ENCODE assay signal across 19 cellular contexts in genomic region chr7:44155191-44156185, GRCh38. TPM values are rescaled to one million over a fixed set of nuclear protein-coding genes. Genes with fewer than 3 reads are reported as not detected.
A peak's percentile ranks its signal among the peaks of the same experiment; 100 is the strongest.
DNase-seq lines count a peak whose midpoint lies in the region; FAIRE-seq and TF ChIP-seq lines count a peak whose summit lies in the region.
"Had no signal": no experiment of that assay in that cellular context is flagged by ENCODE, and none has a peak within 500 bp of the region (broad histone marks: within the 10 kb centered on the region; RNA-seq: fewer than 3 reads in every experiment).

No MANE protein-coding gene starts in this region.

- no peak overlapping the region for H3K9ac ChIP-seq in mesenchymal stem cell (ENCODE audit: low read length)
- H3K9ac ChIP-seq: GM23248 had no signal

- H3K4me3 ChIP-seq in bronchial epithelial cell (ENCODE audit: low read depth, low read length), result no peak overlapping the region
- no peak overlapping the region for H3K4me3 ChIP-seq in mesenchymal stem cell (ENCODE audit: insufficient read depth in 1 of 2, low read depth in 1 of 2, low read length in 2 of 2)
- no peak overlapping the region for H3K4me3 ChIP-seq in small intestine (ENCODE audit: low read depth in 1 of 2, low read length in 2 of 2)
- no peak overlapping the region for H3K4me3 ChIP-seq in WERI-Rb-1 (ENCODE audit: low read depth, low read length)
- H3K4me3 ChIP-seq: GM23248, K562, PC-9 had no signal

- no peaks in the 10 kb centered on the region for H3K79me1 ChIP-seq in mesenchymal stem cell (replicated peaks; ENCODE audit: low read length, poor library complexity, severe bottlenecking)

- no peak overlapping the region for H4K8ac ChIP-seq in mesenchymal stem cell (ENCODE audit: low read length)

- H3K36me3 ChIP-seq in bronchial epithelial cell (ENCODE audit: control insufficient read depth, insufficient read depth, low read length), result no peaks in the 10 kb centered on the region
- H3K36me3 ChIP-seq in mesenchymal stem cell (ENCODE audit: control insufficient read depth in 1 of 2, insufficient read depth in 2 of 2, low read depth in 1 of 2, low read length in 2 of 2), result no peaks in the 10 kb centered on the region
- H3K36me3 ChIP-seq in small intestine (ENCODE audit: control insufficient read depth in 2 of 2, insufficient read depth in 2 of 2, low read length in 2 of 2), result no peaks in the 10 kb centered on the region
- no peaks in the 10 kb centered on the region for H3K36me3 ChIP-seq in WERI-Rb-1

- H3K14ac ChIP-seq in mesenchymal stem cell (ENCODE audit: low read length in 2 of 2), result no peak overlapping the region

- peaks cover 2% of the 10 kb centered on the region for H3K27me3 ChIP-seq in bronchial epithelial cell (ENCODE audit: control insufficient read depth, insufficient read depth, low read length)
- H3K27me3 ChIP-seq in mesenchymal stem cell (ENCODE audit: control insufficient read depth in 1 of 2, insufficient read depth in 1 of 2, low read length in 2 of 2), result peaks cover 0 to 24% of the 10 kb centered on the region in 2 experiments
- no peaks in the 10 kb centered on the region for H3K27me3 ChIP-seq in small intestine (ENCODE audit: control insufficient read depth in 2 of 2, insufficient read depth in 2 of 2, low read length in 2 of 2)
- H3K27me3 ChIP-seq in WERI-Rb-1 (ENCODE audit: insufficient read depth, low read depth, severe bottlenecking), result no peaks in the 10 kb centered on the region

- H3K36me3 Mint-ChIP-seq in activated naive CD4-positive, alpha-beta T cell treated with anti-CD3 and anti-CD28 coated beads, Interleukin-2, amount 10 ng/mL, durations not matched to agents 7 days and 5 days, result no peaks in the 10 kb centered on the region

- no peak overlapping the region for H3K27ac Mint-ChIP-seq in activated naive CD4-positive, alpha-beta T cell treated with anti-CD3 and anti-CD28 coated beads, Interleukin-2, amount 10 ng/mL, durations not matched to agents 7 days and 5 days

- no peak overlapping the region for H2BK5ac ChIP-seq in mesenchymal stem cell (ENCODE audit: low read depth, low read length, poor library complexity, severe bottlenecking)

- H2BK15ac ChIP-seq in mesenchymal stem cell (ENCODE audit: low read depth, poor library complexity, severe bottlenecking), result no peak overlapping the region

- FAIRE-seq in bronchial epithelial cell (lab: Jason Lieb, UNC) (peak; percentile 28), small intestine (lab: Jason Lieb, UNC) (no peak)
- FAIRE-seq: GM12892 had no signal

- H2BK12ac ChIP-seq in mesenchymal stem cell (ENCODE audit: low read length in 2 of 2), result no peak overlapping the region

- no peak for TF ChIP-seq CTCF in bronchial epithelial cell (IDR thresholded peaks at IDR 0.05; ENCODE audit: insufficient read depth, low read length, severe bottlenecking)
- no peak for TF ChIP-seq CTCF in WERI-Rb-1 (IDR thresholded peaks at IDR 0.05; ENCODE audit: low read depth, low read length)

- H3K9me3 ChIP-seq in mesenchymal stem cell (ENCODE audit: control insufficient read depth, low read length), result no peaks in the 10 kb centered on the region
- no peaks in the 10 kb centered on the region for H3K9me3 ChIP-seq in small intestine (ENCODE audit: control insufficient read depth, low read depth)
- H3K9me3 ChIP-seq in WERI-Rb-1 (ENCODE audit: severe bottlenecking), result no peaks in the 10 kb centered on the region
- H3K9me3 ChIP-seq: Caco-2 had no signal

- H2AFZ ChIP-seq in mesenchymal stem cell (ENCODE audit: low read depth, low read length), result no peak overlapping the region
- H2AFZ ChIP-seq: GM23248, PC-9 had no signal

- peaks cover 11% of the 10 kb centered on the region for H3K4me1 ChIP-seq in mesenchymal stem cell (ENCODE audit: control insufficient read depth, insufficient read depth, low read depth, low read length)
- peaks cover 0 to 2% of the 10 kb centered on the region in 2 donors for H3K4me1 ChIP-seq in small intestine (ENCODE audit: control insufficient read depth in 2 of 2, insufficient read depth in 1 of 2, low read depth in 1 of 2, low read length in 1 of 2)
- H3K4me1 ChIP-seq: Caco-2 had no signal

- H3K4ac ChIP-seq in mesenchymal stem cell (ENCODE audit: low read depth in 1 of 2, low read length in 2 of 2), result no peak overlapping the region

- H3K18ac ChIP-seq in mesenchymal stem cell (ENCODE audit: low read depth in 1 of 2, low read length in 2 of 2), result no peak overlapping the region

- peak overlapping the region; percentile 43 for H4K91ac ChIP-seq in mesenchymal stem cell (ENCODE audit: low read length)

- peaks cover 12% of the 10 kb centered on the region for H3K27me3 Mint-ChIP-seq in activated naive CD4-positive, alpha-beta T cell treated with anti-CD3 and anti-CD28 coated beads, Interleukin-2, amount 10 ng/mL, durations not matched to agents 7 days and 5 days

- H3K9me3 Mint-ChIP-seq in activated naive CD4-positive, alpha-beta T cell treated with anti-CD3 and anti-CD28 coated beads, Interleukin-2, amount 10 ng/mL, durations not matched to agents 7 days and 5 days, result no peaks in the 10 kb centered on the region

- no peak overlapping the region for H2AK5ac ChIP-seq in mesenchymal stem cell (ENCODE audit: low read length, severe bottlenecking)

- no peak overlapping the region for H3K23ac ChIP-seq in mesenchymal stem cell (ENCODE audit: low read length in 2 of 2)

- no peak overlapping the region for H3K4me3 Mint-ChIP-seq in activated naive CD4-positive, alpha-beta T cell treated with anti-CD3 and anti-CD28 coated beads, Interleukin-2, amount 10 ng/mL, durations not matched to agents 7 days and 5 days

- H3K4me2 ChIP-seq in mesenchymal stem cell (ENCODE audit: low read length, poor library complexity, severe bottlenecking), result no peak overlapping the region
- H3K4me2 ChIP-seq: PC-9 had no signal

- CTCF ChIA-PET in activated naive CD4-positive, alpha-beta T cell treated with anti-CD3 and anti-CD28 coated beads, Interleukin-2, amount 10 ng/mL, durations not matched to agents 7 days and 5 days (lab: Charles Lee), result interaction anchor here (1.2 kb wide), 1 partner anchor 14 kb away, joined by 3 read pairs; no protein-coding TSS in a partner anchor

- H3K27ac ChIP-seq in mesenchymal stem cell (ENCODE audit: low read length, poor library complexity, severe bottlenecking), result no peak overlapping the region
- H3K27ac ChIP-seq in small intestine (ENCODE audit: low read depth in 1 of 2, low read length in 1 of 2), result no peak overlapping the region
- H3K27ac ChIP-seq in WERI-Rb-1, result no peak overlapping the region
- H3K27ac ChIP-seq: GM23248, PC-9 had no signal

- H3K4me1 Mint-ChIP-seq in activated naive CD4-positive, alpha-beta T cell treated with anti-CD3 and anti-CD28 coated beads, Interleukin-2, amount 10 ng/mL, durations not matched to agents 7 days and 5 days, result no peaks in the 10 kb centered on the region

- no peak overlapping the region for H2BK120ac ChIP-seq in mesenchymal stem cell (ENCODE audit: low read depth, low read length)

- peak; percentile 15 for DNase-seq in activated naive CD4-positive, alpha-beta T cell treated with anti-CD3 and anti-CD28 coated beads, Interleukin-2, amount 10 ng/mL, durations not matched to agents 7 days and 5 days
- no peak for DNase-seq in activated naive CD4-positive, alpha-beta T cell (lab: John Stamatoyannopoulos, UW)
- no peak for DNase-seq in bronchial epithelial cell (ENCODE audit: low read depth)
- DNase-seq in mesenchymal stem cell, result no peak
- DNase-seq in small intestine, result peak; percentile 80
- no peak for DNase-seq in WERI-Rb-1
- no peak for DNase-seq in A172 (ENCODE audit: low spot score)
- DNase-seq in GF-D8 (lab: John Stamatoyannopoulos, UW), result no peak
- DNase-seq: Caco-2, GM23248, NCI-H1048, NCI-H187, NCI-H446, NCI-H774 had no signal

- 77% methylated on average over 8 of the region's 8 CpGs for WGBS in mesenchymal stem cell
- 19 to 64% (median 50%) methylated on average over 8 of the region's 8 CpGs for WGBS in small intestine, 3 donors

RNA-seq across cellular contexts. Expression of gene MYL7, which starts 14.4 kb away (rescaled TPM):
- not detected in 2 replicates for total RNA-seq in bronchial epithelial cell
- polyA plus RNA-seq in mesenchymal stem cell (2013, experiment 1 of 2), result not detected
- not detected for polyA plus RNA-seq in mesenchymal stem cell (2013, experiment 2 of 2)
- polyA plus RNA-seq in small intestine, result 10 to 100 TPM in 1 of 3 donors, under 1 TPM in 1, not detected in 1; 0.36 to 13.5 TPM
- not detected in 2 replicates for total RNA-seq in A172 (2014; rRNA removed; shearing (Covaris generic))
- total RNA-seq: A673, GM23248, K562, M059J, PC-9 had no signal
- polyA plus RNA-seq: GM23248, K562 had no signal

RNA-seq across cellular contexts. Expression of gene POLD2, which starts 32.1 kb away (rescaled TPM):
- 103 and 122 TPM in 2 replicates for total RNA-seq in bronchial epithelial cell
- polyA plus RNA-seq in mesenchymal stem cell (2013, experiment 1 of 2), result 59.3 TPM
- polyA plus RNA-seq in mesenchymal stem cell (2013, experiment 2 of 2), result 56.2 TPM
- 10 to 100 TPM; 13.6 to 82.4 (median 27.3) TPM for polyA plus RNA-seq in small intestine
- 149 and 160 TPM in 2 replicates for total RNA-seq in A172 (2014; rRNA removed; shearing (Covaris generic))

RNA-seq across cellular contexts. Expression of gene GCK, which starts 33.8 kb away (rescaled TPM):
- total RNA-seq in bronchial epithelial cell, result 0.13 and 0.53 TPM in 2 replicates
- 0.06 TPM for polyA plus RNA-seq in mesenchymal stem cell (2013, experiment 1 of 2)
- 0.10 TPM for polyA plus RNA-seq in mesenchymal stem cell (2013, experiment 2 of 2)
- under 1 TPM in 1 of 3 donors, not detected in 2; 0.85 TPM for polyA plus RNA-seq in small intestine
- not detected in 2 replicates for total RNA-seq in A172 (2014; rRNA removed; shearing (Covaris generic))
- total RNA-seq: A673, Caco-2, M059J, PC-9 had no signal

RNA-seq across cellular contexts. Expression of gene YKT6, which starts 45.3 kb away (rescaled TPM):
- 74.5 and 109 TPM in 2 replicates for total RNA-seq in bronchial epithelial cell
- polyA plus RNA-seq in mesenchymal stem cell (2013, experiment 1 of 2), result 133 TPM
- 137 TPM for polyA plus RNA-seq in mesenchymal stem cell (2013, experiment 2 of 2)
- polyA plus RNA-seq in small intestine, result 10 to 100 TPM; 60.4 to 73.7 (median 68.1) TPM
- total RNA-seq in A172 (2014; rRNA removed; shearing (Covaris generic)), result 133 and 137 TPM in 2 replicates

RNA-seq across cellular contexts. Expression of gene AEBP1, which starts 51.3 kb away (rescaled TPM):
- 0.26 TPM in 2 replicates for total RNA-seq in bronchial epithelial cell
- polyA plus RNA-seq in mesenchymal stem cell (2013, experiment 1 of 2), result 95.5 TPM
- 88.2 TPM for polyA plus RNA-seq in mesenchymal stem cell (2013, experiment 2 of 2)
- 10 to 100 TPM in 1 of 3 donors, 1 to 10 TPM in 2; 1.3 to 34.8 (median 3.0) TPM for polyA plus RNA-seq in small intestine
- total RNA-seq in A172 (2014; rRNA removed; shearing (Covaris generic)), result 0.22 TPM in 1 of 2 replicates, not detected in the other
- total RNA-seq: M059J had no signal

Comparison
In these comparisons a context has a peak if more than half of its experiments do, and no peak if none do; other contexts are left out.
1. DNase-seq: peak in activated naive CD4-positive, alpha-beta T cell treated with anti-CD3 and anti-CD28 coated beads, Interleukin-2, amount 10 ng/mL, durations not matched to agents 7 days and 5 days (single experiment) and small intestine (single experiment); none in activated naive CD4-positive, alpha-beta T cell (0 of 4), bronchial epithelial cell (single experiment), mesenchymal stem cell (single experiment), WERI-Rb-1 (single experiment), A172 (single experiment) and GF-D8 (single experiment).